ENCODE assay signal across 8 cellular contexts in genomic region chr10:101814466-101815041, GRCh38. TPM values are rescaled to one million over a fixed set of nuclear protein-coding genes. Genes with fewer than 3 reads are reported as not detected.
A peak's percentile ranks its signal among the peaks of the same experiment; 100 is the strongest.
DNase-seq lines count a peak whose midpoint lies in the region; ATAC-seq and TF ChIP-seq lines count a peak whose summit lies in the region.

No MANE protein-coding gene starts in this region.

- H3K36me3 ChIP-seq in CD4-positive, CD25-positive, alpha-beta regulatory T cell (ENCODE audit: control insufficient read depth, insufficient read depth, low read length): peaks cover 37% of the 10 kb centered on the region
- peaks cover 21 to 29% of the 10 kb centered on the region in 2 experiments; a peak in 2 of 3 replicates for H3K36me3 ChIP-seq in HEK293 (ENCODE audit: control insufficient read depth in 2 of 2, insufficient read depth in 1 of 2, low read length in 2 of 2)
- peaks cover 43% of the 10 kb centered on the region for H3K36me3 ChIP-seq in WERI-Rb-1

- H3K4me3 ChIP-seq in CD4-positive, CD25-positive, alpha-beta regulatory T cell (ENCODE audit: low read depth, low read length): peak overlapping the region; percentile 99
- H3K4me3 ChIP-seq in HEK293 (ENCODE audit: low read depth, low read length) (peak overlapping the region; percentile 92), astrocyte of the cerebellum (ENCODE audit: low read depth, low read length) (peak overlapping the region; percentile 97), WERI-Rb-1 (ENCODE audit: low read depth, low read length) (no peak overlapping the region)

- H3K27me3 Mint-ChIP-seq in CD4-positive, CD25-positive, alpha-beta regulatory T cell: peaks cover 5% of the 10 kb centered on the region
- H3K27me3 Mint-ChIP-seq in naive B cell: no peaks in the 10 kb centered on the region

- H3K4me1 ChIP-seq in CD4-positive, CD25-positive, alpha-beta regulatory T cell (ENCODE audit: control insufficient read depth, insufficient read depth, low read length, poor library complexity, severe bottlenecking): peaks cover 59% of the 10 kb centered on the region
- H3K4me1 ChIP-seq in HEK293 (ENCODE audit: control insufficient read depth, insufficient read depth, low read length): peaks cover 9% of the 10 kb centered on the region

- H3K4me1 Mint-ChIP-seq in CD4-positive, CD25-positive, alpha-beta regulatory T cell: peaks cover 34 to 66% (median 46%) of the 10 kb centered on the region in 4 donors
- H3K4me1 Mint-ChIP-seq in naive B cell: peaks cover 35 to 57% (median 54%) of the 10 kb centered on the region in 3 donors

- peak overlapping the region; percentile 38 for H3K27ac ChIP-seq in CD4-positive, CD25-positive, alpha-beta regulatory T cell (ENCODE audit: insufficient read depth, low read length, poor library complexity, severe bottlenecking)
- 0 out of 2 replicates have a peak overlapping the region, but pooled peaks have one; percentile 1 for H3K27ac ChIP-seq in HEK293 (ENCODE audit: extremely low read depth, low read depth, low read length)
- H3K27ac ChIP-seq in WERI-Rb-1: no peak overlapping the region

- TF ChIP-seq CTCF in HEK293 (tag by site-specific recombination; IDR thresholded peaks at IDR 0.05) (no peak), astrocyte of the cerebellum (IDR thresholded peaks at IDR 0.05; ENCODE audit: low read depth, low read length, missing control alignments) (no peak), WERI-Rb-1 (IDR thresholded peaks at IDR 0.05; ENCODE audit: low read depth, low read length) (no peak)

- POLR2A ChIA-PET in HEK293 (lab: Yijun Ruan, JAX): interaction anchor here (1.2 kb wide), 1 partner anchor 18 kb away, joined by 4 read pairs; no protein-coding TSS in a partner anchor

- no peak for ATAC-seq in CD4-positive, CD25-positive, alpha-beta regulatory T cell (ENCODE audit: low read depth in 2 of 2)
- ATAC-seq in naive B cell (ENCODE audit: low read depth in 2 of 2): peak; percentile 7 to 26

- no peaks in the 10 kb centered on the region for H3K27me3 ChIP-seq in CD4-positive, CD25-positive, alpha-beta regulatory T cell (ENCODE audit: control insufficient read depth, insufficient read depth, low read length)
- no peaks in the 10 kb centered on the region for H3K27me3 ChIP-seq in WERI-Rb-1 (ENCODE audit: insufficient read depth, low read depth, severe bottlenecking)

- in situ Hi-C loops in astrocyte of the cerebellum (cut with HindIII; ENCODE audit: low sequenced_read_pairs): loop anchor here (5.0 kb wide), 1 partner anchor 32 kb away; the partner anchor contains the start of gene NPM3

- no peaks in the 10 kb centered on the region for H3K9me3 ChIP-seq in CD4-positive, CD25-positive, alpha-beta regulatory T cell (ENCODE audit: control insufficient read depth in 2 of 2, low read length in 2 of 2)
- H3K9me3 ChIP-seq in HEK293 (ENCODE audit: control insufficient read depth, insufficient read depth, low read depth, low read length) (no peaks in the 10 kb centered on the region), WERI-Rb-1 (ENCODE audit: severe bottlenecking) (no peaks in the 10 kb centered on the region)

- peak in 1 of 3 donors; percentile 55 for DNase-seq in CD4-positive, CD25-positive, alpha-beta regulatory T cell
- DNase-seq in astrocyte of the cerebellum (ENCODE audit: low read depth) (no peak), naive B cell (peak; percentile 36), NOMO-1 treated with dmso at 0.1 percent for 144 hours (lab: John Stamatoyannopoulos, UW; ENCODE audit: unreplicated experiment) (no peak), NCI-H524 (lab: John Stamatoyannopoulos, UW) (no peak), WERI-Rb-1 (no peak), OCI-M2 (lab: John Stamatoyannopoulos, UW; ENCODE audit: unreplicated experiment) (no peak)

- peak overlapping the region; percentile 90 to 100 (median 98) for H3K4me3 Mint-ChIP-seq in CD4-positive, CD25-positive, alpha-beta regulatory T cell
- peak overlapping the region; percentile 95 to 100 (median 98) for H3K4me3 Mint-ChIP-seq in naive B cell

- peaks cover 39% of the 10 kb centered on the region for H3K36me3 Mint-ChIP-seq in CD4-positive, CD25-positive, alpha-beta regulatory T cell
- H3K36me3 Mint-ChIP-seq in naive B cell: peaks cover 0 to 9% of the 10 kb centered on the region in 2 donors

- peaks cover 0 to 1% (median 0%) of the 10 kb centered on the region in 7 donors for H3K9me3 Mint-ChIP-seq in CD4-positive, CD25-positive, alpha-beta regulatory T cell
- peaks cover 0 to 2% (median 0%) of the 10 kb centered on the region in 7 donors for H3K9me3 Mint-ChIP-seq in naive B cell

- CTCF ChIA-PET in HEK293 (lab: Yijun Ruan, JAX): interaction anchor here (0.6 to 1.2 kb wide), 2 partner anchors 13 to 66 kb away, joined by 3 to 4 read pairs; no protein-coding TSS in a partner anchor

- peak overlapping the region; percentile 80 to 97 (median 91) for H3K27ac Mint-ChIP-seq in CD4-positive, CD25-positive, alpha-beta regulatory T cell
- H3K27ac Mint-ChIP-seq in naive B cell: peak overlapping the region; percentile 91 to 97 (median 96)

TF ChIP-seq in HEK293, 187 proteins besides CTCF, POLR2A, EP300 and RAD21 (continues in another document):
- TF ChIP-seq ZNF664 (tag by site-specific recombination; IDR thresholded peaks at IDR 0.05) (no peak), ZNF785 (tag by site-specific recombination; IDR thresholded peaks at IDR 0.05) (no peak), OSR2 (tag by site-specific recombination; IDR thresholded peaks at IDR 0.05) (0 out of 2 replicates have a peak, but pooled peaks have one; percentile 6), ZNF121 (tag by site-specific recombination; IDR thresholded peaks at IDR 0.05) (peak; percentile 8; the same call in 1 of the 2 replicates), ZNF362 (tag by site-specific recombination; IDR thresholded peaks at IDR 0.05) (0 out of 2 replicates have a peak, but pooled peaks have one; percentile 21), ZNF837 (tag by site-specific recombination; IDR thresholded peaks at IDR 0.05) (no peak), IKZF3 (tag by site-specific recombination; IDR thresholded peaks at IDR 0.05) (0 out of 2 replicates have a peak, but pooled peaks have one; percentile 25), KLF8 (tag by site-specific recombination; IDR thresholded peaks at IDR 0.05) (no peak), ZNF670 (tag by site-specific recombination; IDR thresholded peaks at IDR 0.05; ENCODE audit: low read depth) (no peak), ZBTB8A (tag by site-specific recombination; IDR thresholded peaks at IDR 0.05) (no peak), PRDM6 (tag by site-specific recombination; IDR thresholded peaks at IDR 0.05) (peak; percentile 95), ZXDB (tag by site-specific recombination; IDR thresholded peaks at IDR 0.05) (0 out of 2 replicates have a peak, but pooled peaks have one; percentile 28), PRDM1 (tag by site-specific recombination; IDR thresholded peaks at IDR 0.05) (peak; percentile 28; the same call in 1 of the 2 replicates), FEZF1 (tag by site-specific recombination; IDR thresholded peaks at IDR 0.05) (0 out of 2 replicates have a peak, but pooled peaks have one; percentile 19), KLF16 (tag by site-specific recombination; IDR thresholded peaks at IDR 0.05) (no peak)

RNA-seq across cellular contexts. Expression of gene OGA, which starts 3.7 kb away (rescaled TPM):
- 442 TPM for total RNA-seq in CD4-positive, CD25-positive, alpha-beta regulatory T cell
- 10 to 100 TPM; 36.7 to 42.2 (median 41.3) TPM for polyA plus RNA-seq in CD4-positive, CD25-positive, alpha-beta regulatory T cell
- polyA plus RNA-seq in naive B cell (ENCODE audit: low read depth in 6 of 6): 10 to 100 TPM; 36.1 to 77.5 (median 61.2) TPM

RNA-seq across cellular contexts. Expression of gene KCNIP2, which starts 29.0 kb away (rescaled TPM):
- total RNA-seq in CD4-positive, CD25-positive, alpha-beta regulatory T cell: 1.6 TPM
- under 1 TPM in 1 of 4 donors, not detected in 3; 0.08 TPM for polyA plus RNA-seq in CD4-positive, CD25-positive, alpha-beta regulatory T cell
- 10 to 100 TPM; 12.9 to 56.1 (median 32.8) TPM for polyA plus RNA-seq in naive B cell (ENCODE audit: low read depth in 6 of 6)

RNA-seq across cellular contexts. Expression of gene NPM3, which starts 31.3 kb away (rescaled TPM):
- total RNA-seq in CD4-positive, CD25-positive, alpha-beta regulatory T cell: 7.3 TPM
- 1 to 10 TPM; 3.1 to 4.5 (median 3.1) TPM for polyA plus RNA-seq in CD4-positive, CD25-positive, alpha-beta regulatory T cell
- 1 to 10 TPM; 2.0 to 5.4 (median 4.2) TPM for polyA plus RNA-seq in naive B cell (ENCODE audit: low read depth in 6 of 6)

RNA-seq across cellular contexts. Expression of gene FGF8, which starts 38.6 kb away (rescaled TPM):
- total RNA-seq in CD4-positive, CD25-positive, alpha-beta regulatory T cell: not detected
- polyA plus RNA-seq in CD4-positive, CD25-positive, alpha-beta regulatory T cell: not detected
- polyA plus RNA-seq in naive B cell (ENCODE audit: low read depth in 6 of 6): not detected

Comparison
In these comparisons a context has a peak if more than half of its experiments do, and no peak if none do; other contexts are left out.
1. ATAC-seq: peak in naive B cell (2 of 2); none in CD4-positive, CD25-positive, alpha-beta regulatory T cell (0 of 2).
2. RNA of gene KCNIP2, which starts 29.0 kb away (polyA plus RNA-seq): 12.9 to 56.1 TPM in naive B cell; 0.08 TPM in CD4-positive, CD25-positive, alpha-beta regulatory T cell; every median in the first group is over 10 times any median in the second.